23 cellular contexts compared by ENCODE assay signal in genomic region chr1:226954777-226955176, GRCh38. TPM values are rescaled to one million over a fixed set of nuclear protein-coding genes. Genes with fewer than 3 reads are reported as not detected.
A peak's percentile ranks its signal among the peaks of the same experiment; 100 is the strongest.
DNase-seq lines count a peak whose midpoint lies in the region; ATAC-seq and TF ChIP-seq lines count a peak whose summit lies in the region.
"Had no signal": no experiment of that assay in that cellular context is flagged by ENCODE, and none has a peak within 500 bp of the region (broad histone marks: within the 10 kb centered on the region; RNA-seq: fewer than 3 reads in every experiment).

No MANE protein-coding gene starts in this region.

- H3K27ac Mint-ChIP-seq in naive B cell: peak overlapping the region in 4 of 6 donors; percentile 45 to 95 (median 80)
- no peak overlapping the region for H3K27ac Mint-ChIP-seq in activated CD8-positive, alpha-beta T cell treated with anti-CD3 and anti-CD28 coated beads, Interleukin-2, amount 10 ng/mL, durations not matched to agents 7 days and 5 days
- H3K27ac Mint-ChIP-seq: B cell had no signal

- peaks cover 65 to 78% (median 72%) of the 10 kb centered on the region in 3 donors for H3K4me1 Mint-ChIP-seq in naive B cell
- no peaks in the 10 kb centered on the region for H3K4me1 Mint-ChIP-seq in activated CD8-positive, alpha-beta T cell treated with anti-CD3 and anti-CD28 coated beads, Interleukin-2, amount 10 ng/mL, durations not matched to agents 7 days and 5 days (ENCODE audit: low read depth)

- TF ChIP-seq CTCF in Panc1 (IDR thresholded peaks at IDR 0.05): no peak

- H3K36me3 Mint-ChIP-seq in naive B cell: no peaks in the 10 kb centered on the region
- H3K36me3 Mint-ChIP-seq in activated CD8-positive, alpha-beta T cell treated with anti-CD3 and anti-CD28 coated beads, Interleukin-2, amount 10 ng/mL, durations not matched to agents 7 days and 5 days (ENCODE audit: low read depth): peaks cover 6% of the 10 kb centered on the region

- H3K4me3 ChIP-seq in Panc1 (ENCODE audit: low read depth in 2 of 2, low read length in 2 of 2) (no peak overlapping the region), skeletal muscle tissue (ENCODE audit: low read length in 3 of 3) (peak overlapping the region in 2 of 3 donors; percentile 5 to 22)
- H3K4me3 ChIP-seq: MG63, PC-9 had no signal

- no peak overlapping the region for H3K27ac ChIP-seq in Panc1 (ENCODE audit: low read length)
- no peak overlapping the region for H3K27ac ChIP-seq in skeletal muscle tissue (ENCODE audit: low read depth, low read length)
- H3K27ac ChIP-seq: HL-60, PC-9 had no signal

- H3K9ac ChIP-seq in skeletal muscle tissue (ENCODE audit: low read depth in 1 of 3, low read length in 3 of 3): no peak overlapping the region

- H3K9me3 ChIP-seq in Panc1 (ENCODE audit: control insufficient read depth, insufficient read depth, low read depth, low read length) (no peaks in the 10 kb centered on the region; the same call in 1 of the 2 replicates), skeletal muscle tissue (ENCODE audit: control insufficient read depth in 3 of 3, low read length in 3 of 3) (peaks cover 0 to 5% (median 0%) of the 10 kb centered on the region in 3 donors)

- H3K27me3 ChIP-seq in Panc1 (ENCODE audit: control insufficient read depth, insufficient read depth, low read length) (no peaks in the 10 kb centered on the region), skeletal muscle tissue (ENCODE audit: control insufficient read depth in 3 of 3, insufficient read depth in 3 of 3, low read length in 3 of 3) (no peaks in the 10 kb centered on the region)
- H3K27me3 ChIP-seq: MG63 had no signal

- intact Hi-C loops in Panc1 (cut with micrococcal nuclease; ENCODE audit: unreplicated experiment): no loop called here

- H3K4me1 ChIP-seq in Panc1 (ENCODE audit: control insufficient read depth, insufficient read depth, low read length) (no peaks in the 10 kb centered on the region), skeletal muscle tissue (ENCODE audit: control insufficient read depth in 3 of 3, insufficient read depth in 3 of 3, low read length in 3 of 3) (peaks cover 40 to 70% (median 57%) of the 10 kb centered on the region in 3 donors)

- H3K36me3 ChIP-seq in Panc1 (ENCODE audit: control insufficient read depth, insufficient read depth, low read length) (no peaks in the 10 kb centered on the region), skeletal muscle tissue (ENCODE audit: control insufficient read depth in 3 of 3, insufficient read depth in 3 of 3, low read length in 3 of 3) (peaks cover 0 to 23% (median 9%) of the 10 kb centered on the region in 3 donors)
- H3K36me3 ChIP-seq: MG63 had no signal

- ATAC-seq in Panc1 (0 out of 2 replicates have a peak, but pooled peaks have one; percentile 37), naive B cell (ENCODE audit: low read depth in 2 of 2) (no peak)
- no peak for ATAC-seq in activated CD8-positive, alpha-beta T cell treated with anti-CD3 and anti-CD28 coated beads, Interleukin-2, amount 10 ng/mL, durations not matched to agents 7 days and 5 days

- POLR2A ChIA-PET in Panc1 (lab: Charles Lee): no interaction called here
- POLR2A ChIA-PET in activated CD8-positive, alpha-beta T cell treated with anti-CD3 and anti-CD28 coated beads, Interleukin-2, amount 10 ng/mL, durations not matched to agents 7 days and 5 days (lab: Charles Lee): no interaction called here

- BruUV-seq in Panc1 (replicated peaks; lab: Mats Ljungman, UMichigan): no TSS peak

- H3K9me3 Mint-ChIP-seq in naive B cell: peaks cover 0 to 3% (median 0%) of the 10 kb centered on the region in 7 donors
- H3K9me3 Mint-ChIP-seq in activated CD8-positive, alpha-beta T cell treated with anti-CD3 and anti-CD28 coated beads, Interleukin-2, amount 10 ng/mL, durations not matched to agents 7 days and 5 days (ENCODE audit: insufficient read depth): peaks cover 12% of the 10 kb centered on the region

- H3K27me3 Mint-ChIP-seq in naive B cell: no peaks in the 10 kb centered on the region
- no peaks in the 10 kb centered on the region for H3K27me3 Mint-ChIP-seq in activated CD8-positive, alpha-beta T cell treated with anti-CD3 and anti-CD28 coated beads, Interleukin-2, amount 10 ng/mL, durations not matched to agents 7 days and 5 days (ENCODE audit: low read depth)
- H3K27me3 Mint-ChIP-seq: B cell; CD4-positive, CD25-positive, alpha-beta regulatory T cell had no signal

- CTCF ChIA-PET in Panc1 (lab: Charles Lee): no interaction called here
- CTCF ChIA-PET in activated CD8-positive, alpha-beta T cell treated with anti-CD3 and anti-CD28 coated beads, Interleukin-2, amount 10 ng/mL, durations not matched to agents 7 days and 5 days (lab: Charles Lee): no interaction called here

- no peak overlapping the region for H3K4me3 Mint-ChIP-seq in naive B cell
- H3K4me3 Mint-ChIP-seq in activated CD8-positive, alpha-beta T cell treated with anti-CD3 and anti-CD28 coated beads, Interleukin-2, amount 10 ng/mL, durations not matched to agents 7 days and 5 days: no peak overlapping the region
- H3K4me3 Mint-ChIP-seq: B cell; CD4-positive, CD25-positive, alpha-beta regulatory T cell; H9 had no signal

- in situ Hi-C loops in Panc1 (cut with HindIII; ENCODE audit: low pct_unique_long_range_greater_than_20kb, low sequenced_read_pairs): no loop called here

- peak; percentile 48 for DNase-seq in activated effector memory CD4-positive, alpha-beta T cell treated with anti-CD3 and anti-CD28 coated beads, Interleukin-2, amount 50 U/mL, for 16 hours
- no peak for DNase-seq in activated effector memory CD4-positive, alpha-beta T cell treated with Interleukin-2 at 50 U/mL for 16 hours
- DNase-seq in Panc1 (ENCODE audit: low read depth, low spot score) (no peak), naive B cell (no peak), HuH-7.5 (ENCODE audit: low spot score) (no peak), 8988T (no peak)
- DNase-seq in activated CD8-positive, alpha-beta T cell treated with anti-CD3 and anti-CD28 coated beads, Interleukin-2, amount 10 ng/mL, durations not matched to agents 7 days and 5 days: no peak
- DNase-seq: CD4-positive, CD25-positive, alpha-beta regulatory T cell; DMS153; GDM1; H9; IMR-90; Karpas-422; MG63; NCI-H1048; NCI-H1436; NCI-H2029; NCI-H345; NCI-H524 treated with DMSO at 0.1 percent for 48 hours; PC-9 had no signal

RNA-seq across cellular contexts. Expression of gene COQ8A, which starts 14.7 kb away (rescaled TPM):
- total RNA-seq in Panc1 (2021; ENCODE audit: unreplicated experiment) (15.1 TPM), skeletal muscle tissue (64.7 TPM)
- 15.7 TPM for polyA plus RNA-seq in Panc1 (2012; ENCODE audit: insufficient read length)
- 10 to 100 TPM; 35.7 to 63.4 (median 53.9) TPM for polyA plus RNA-seq in naive B cell (ENCODE audit: low read depth in 6 of 6)
- total RNA-seq in activated CD8-positive, alpha-beta T cell treated with anti-CD3 and anti-CD28 coated beads, Interleukin-2, amount 10 ng/mL, durations not matched to agents 7 days and 5 days: 10 to 100 TPM; 12.1 to 16.4 TPM

Comparison
In these comparisons a context has a peak if more than half of its experiments do, and no peak if none do; other contexts are left out.
1. H3K4me3 ChIP-seq: peak in skeletal muscle tissue (2 of 3); none in Panc1 (0 of 2).